ENCODE assay signal across 18 cellular contexts in genomic region chr5:59274130-59274529, GRCh38.
DNase-seq lines count a peak whose midpoint lies in the region; ATAC-seq and TF ChIP-seq lines count a peak whose summit lies in the region.
"Had no signal": no experiment of that assay in that cellular context is flagged by ENCODE, and none has a peak within 500 bp of the region (broad histone marks: within the 10 kb centered on the region; RNA-seq: fewer than 3 reads in every experiment).

No MANE protein-coding gene starts in this region.

- H3K79me2 ChIP-seq in hepatocyte, result peaks cover 45% of the 10 kb centered on the region
- no peaks in the 10 kb centered on the region for H3K79me2 ChIP-seq in trophoblast cell (ENCODE audit: control insufficient read depth, insufficient read depth, low read length, poor library complexity)

- no peak overlapping the region for H2BK12ac ChIP-seq in trophoblast cell (ENCODE audit: low read length)

- H3K36me3 ChIP-seq in SJCRH30 (no peaks in the 10 kb centered on the region), hepatocyte (replicated peaks; ENCODE audit: insufficient read depth, low read depth) (no peaks in the 10 kb centered on the region), trophoblast cell (ENCODE audit: control insufficient read depth in 1 of 2, insufficient read depth in 2 of 2, low read length in 2 of 2) (no peaks in the 10 kb centered on the region)

- H2AK5ac ChIP-seq in trophoblast cell (ENCODE audit: low read length), result no peak overlapping the region

- no peaks in the 10 kb centered on the region for H3K9me3 ChIP-seq in SJCRH30 (replicated peaks)
- H3K9me3 ChIP-seq in hepatocyte (ENCODE audit: low read depth), result no peaks in the 10 kb centered on the region
- H3K9me3 ChIP-seq in trophoblast cell (ENCODE audit: insufficient read depth, low read depth, low read length), result no peaks in the 10 kb centered on the region

- H3K9me2 ChIP-seq in hepatocyte (replicated peaks; ENCODE audit: insufficient read depth), result no peaks in the 10 kb centered on the region

- 79% methylated on average over 4 of the region's 4 CpGs for WGBS in hepatocyte (ENCODE audit: low lambda C conversion rate, missing lambda C conversion rate)
- no CpG with 5 or more reads among the region's 4 CpGs for WGBS in trophoblast cell (ENCODE audit: extremely low coverage, insufficient coverage, insufficient read length)

- H3K4me3 ChIP-seq in SJCRH30 (peak overlapping the region; percentile 60), hepatocyte (peak overlapping the region; percentile 37), trophoblast cell (ENCODE audit: low read depth, low read length) (no peak overlapping the region)

- no peak overlapping the region for H3K18ac ChIP-seq in trophoblast cell (ENCODE audit: low read length)

- peaks cover 7% of the 10 kb centered on the region for H3K79me1 ChIP-seq in trophoblast cell (ENCODE audit: low read length)

- H3K4me2 ChIP-seq in hepatocyte (peak overlapping the region; percentile 79), trophoblast cell (ENCODE audit: low read length) (peak overlapping the region; percentile 50)

- no peak overlapping the region for H4K8ac ChIP-seq in trophoblast cell (ENCODE audit: low read depth, low read length)

- H3K27me3 ChIP-seq in SJCRH30 (no peaks in the 10 kb centered on the region), hepatocyte (no peaks in the 10 kb centered on the region), trophoblast cell (ENCODE audit: insufficient read depth, low read length) (no peaks in the 10 kb centered on the region)

- H2BK120ac ChIP-seq in trophoblast cell (ENCODE audit: insufficient read depth, low read length, poor library complexity), result no peak overlapping the region

- H3K4ac ChIP-seq in trophoblast cell (ENCODE audit: low read depth, low read length), result no peak overlapping the region

- peak overlapping the region; percentile 88 for H3K27ac ChIP-seq in 22Rv1
- H3K27ac ChIP-seq in SJCRH30, result no peak overlapping the region; the same call in 1 of the 2 replicates
- H3K27ac ChIP-seq in hepatocyte, result peak overlapping the region; percentile 88
- no peak overlapping the region for H3K27ac ChIP-seq in trophoblast cell (ENCODE audit: low read depth, low read length)

- H2BK5ac ChIP-seq in trophoblast cell (ENCODE audit: low read depth, low read length, poor library complexity), result no peak overlapping the region

- H3K23ac ChIP-seq in trophoblast cell (ENCODE audit: low read length), result no peak overlapping the region

- no peak for ATAC-seq in GM21447 (IDR thresholded peaks at IDR 0.05; ENCODE audit: unreplicated experiment)
- ATAC-seq: activated CD8-positive, alpha-beta T cell treated with anti-CD3 and anti-CD28 coated beads, Interleukin-2, amount 10 ng/mL, durations not matched to agents 7 days and 5 days; activated naive CD8-positive, alpha-beta T cell treated with anti-CD3 and anti-CD28 coated beads, Interleukin-2, amount 50 U/mL, for 24 hours had no signal

- no peak overlapping the region for H3K9ac ChIP-seq in trophoblast cell (ENCODE audit: low read length)

- no peak overlapping the region for H4K12ac ChIP-seq in trophoblast cell (ENCODE audit: low read depth, low read length)

- TF ChIP-seq CTCF in 22Rv1 (IDR thresholded peaks at IDR 0.05), result no peak
- no peak for TF ChIP-seq CTCF in hepatocyte (IDR thresholded peaks at IDR 0.05; ENCODE audit: poor library complexity)

- H4K91ac ChIP-seq in trophoblast cell (ENCODE audit: low read depth, low read length), result no peak overlapping the region

- H3K14ac ChIP-seq in trophoblast cell (ENCODE audit: low read length), result no peak overlapping the region

- DNase-seq in SJCRH30 (no peak), hepatocyte (ENCODE audit: low spot score) (no peak), trophoblast cell (no peak), mucosa of gallbladder (ENCODE audit: low spot score) (no peak), HK-2 (ENCODE audit: unreplicated experiment) (no peak), T1000 (lab: John Stamatoyannopoulos, UW) (no peak)
- DNase-seq: activated CD8-positive, alpha-beta T cell treated with anti-CD3 and anti-CD28 coated beads, Interleukin-2, amount 10 ng/mL, durations not matched to agents 7 days and 5 days; activated naive CD8-positive, alpha-beta T cell treated with anti-CD3 and anti-CD28 coated beads, Interleukin-2, amount 50 U/mL, for 24 hours; CD8-positive, alpha-beta memory T cell; HFFc6; IMR-90; midbrain; NCI-H2107; NCI-H774; stimulated activated naive CD4-positive, alpha-beta T cell; SW 1271 had no signal

- no peak overlapping the region for H2AFZ ChIP-seq in hepatocyte
- no peak overlapping the region for H2AFZ ChIP-seq in trophoblast cell (ENCODE audit: insufficient read depth, low read length, poor library complexity)

- H3K4me1 ChIP-seq in SJCRH30 (peaks cover 13% of the 10 kb centered on the region; the same call in 1 of the 2 replicates), hepatocyte (ENCODE audit: insufficient read depth) (peaks cover 7% of the 10 kb centered on the region), trophoblast cell (ENCODE audit: control insufficient read depth in 1 of 2, insufficient read depth in 2 of 2, low read length in 2 of 2) (peaks cover 0 to 3% of the 10 kb centered on the region in 2 experiments)

- no peaks in the 10 kb centered on the region for H4K20me1 ChIP-seq in hepatocyte (ENCODE audit: insufficient read depth, poor library complexity, severe bottlenecking)

Comparison
In these comparisons a context has a peak if more than half of its experiments do, and no peak if none do; other contexts are left out.
1. H3K27ac ChIP-seq: peak in 22Rv1 (single experiment) and hepatocyte (single experiment); none in SJCRH30 (single experiment) and trophoblast cell (single experiment).